20 cellular contexts compared by ENCODE assay signal in genomic region chr10:86512137-86512536, GRCh38. TPM values are rescaled to one million over a fixed set of nuclear protein-coding genes. Genes with fewer than 3 reads are reported as not detected.
A peak's percentile ranks its signal among the peaks of the same experiment; 100 is the strongest.
DNase-seq lines count a peak whose midpoint lies in the region; ATAC-seq and TF ChIP-seq lines count a peak whose summit lies in the region.
"Had no signal": no experiment of that assay in that cellular context is flagged by ENCODE, and none has a peak within 500 bp of the region (broad histone marks: within the 10 kb centered on the region; RNA-seq: fewer than 3 reads in every experiment).

No MANE protein-coding gene starts in this region.

- ATAC-seq in activated CD8-positive, alpha-beta T cell treated with anti-CD3 and anti-CD28 coated beads for 36 hours, result no peak
- ATAC-seq in activated CD8-positive, alpha-beta T cell treated with anti-CD3 and anti-CD28 coated beads, Interleukin-2, amount 10 ng/mL, durations not matched to agents 7 days and 5 days, result no peak
- ATAC-seq in GM23338, result no peak
- no peak for ATAC-seq in memory B cell (ENCODE audit: low read depth)
- ATAC-seq in HG02763 (IDR thresholded peaks at IDR 0.05; ENCODE audit: unreplicated experiment), result no peak
- no peak for ATAC-seq in HG02981 (IDR thresholded peaks at IDR 0.05; ENCODE audit: unreplicated experiment)
- ATAC-seq: left lung had no signal

- no TSS peak for BruUV-seq in OCI-LY7 (replicated peaks; lab: Mats Ljungman, UMichigan)

- H3K9me2 ChIP-seq in GM23338 (ENCODE audit: insufficient read depth) (no peaks in the 10 kb centered on the region), OCI-LY7 (ENCODE audit: insufficient read depth, low read length) (no peaks in the 10 kb centered on the region)

- H4K20me1 ChIP-seq in GM23338 (replicated peaks; ENCODE audit: insufficient read depth) (peaks cover 47% of the 10 kb centered on the region), OCI-LY7 (ENCODE audit: insufficient read depth, low read length) (peaks cover 34% of the 10 kb centered on the region)

- H3K79me2 ChIP-seq in GM23338 (replicated peaks; ENCODE audit: insufficient read depth) (peaks cover 100% of the 10 kb centered on the region), OCI-LY7 (ENCODE audit: insufficient read depth, low read depth, low read length) (peaks cover 100% of the 10 kb centered on the region)

- H3K9me3 Mint-ChIP-seq in activated CD8-positive, alpha-beta T cell treated with anti-CD3 and anti-CD28 coated beads for 36 hours, result no peaks in the 10 kb centered on the region
- no peaks in the 10 kb centered on the region for H3K9me3 Mint-ChIP-seq in activated CD8-positive, alpha-beta T cell treated with anti-CD3 and anti-CD28 coated beads, Interleukin-2, amount 10 ng/mL, durations not matched to agents 7 days and 5 days (ENCODE audit: insufficient read depth)
- H3K9me3 Mint-ChIP-seq in GM23338 (no peaks in the 10 kb centered on the region), memory B cell (no peaks in the 10 kb centered on the region)
- H3K9me3 Mint-ChIP-seq: activated naive CD4-positive, alpha-beta T cell treated with anti-CD3 and anti-CD28 coated beads for 36 hours; central memory CD8-positive, alpha-beta T cell; IgD-negative memory B cell; immature natural killer cell; neural crest cell had no signal

- intact Hi-C loops in activated CD8-positive, alpha-beta T cell treated with anti-CD3 and anti-CD28 coated beads for 36 hours (cut with micrococcal nuclease), result no loop called here
- intact Hi-C loops in OCI-LY7 (cut with micrococcal nuclease; ENCODE audit: unreplicated experiment), result no loop called here

- no peak overlapping the region for H3K4me3 ChIP-seq in GM23338
- H3K4me3 ChIP-seq in OCI-LY7 (ENCODE audit: low read depth, low read length, poor library complexity, severe bottlenecking), result peak overlapping the region; percentile 13
- H3K4me3 ChIP-seq: ascending aorta, left lung, MG63, prostate gland had no signal

- H3K27ac ChIP-seq in GM23338 (ENCODE audit: low read depth) (no peak overlapping the region), OCI-LY7 (ENCODE audit: low read depth, low read length, poor library complexity, severe bottlenecking) (peak overlapping the region; percentile 39)
- H3K27ac ChIP-seq: ascending aorta, left lung, prostate gland had no signal

- H3K9me3 ChIP-seq in OCI-LY7 (ENCODE audit: low read length), result no peaks in the 10 kb centered on the region
- H3K9me3 ChIP-seq: ascending aorta, left lung, MG63, prostate gland had no signal

- H3K4me2 ChIP-seq in GM23338 (peak overlapping the region; percentile 10; the same call in 1 of the 2 replicates), OCI-LY7 (ENCODE audit: low read length) (peak overlapping the region; percentile 60)

- CTCF ChIA-PET in activated CD8-positive, alpha-beta T cell treated with anti-CD3 and anti-CD28 coated beads for 36 hours (lab: Charles Lee), result no interaction called here
- CTCF ChIA-PET in activated CD8-positive, alpha-beta T cell treated with anti-CD3 and anti-CD28 coated beads, Interleukin-2, amount 10 ng/mL, durations not matched to agents 7 days and 5 days (lab: Charles Lee), result interaction anchor here (1.7 kb wide), 1 partner anchor 112 kb away, joined by 5 read pairs; no protein-coding TSS in a partner anchor
- CTCF ChIA-PET in OCI-LY7 (lab: Charles Lee; ENCODE audit: unreplicated experiment), result no interaction called here

- H3K36me3 Mint-ChIP-seq in activated CD8-positive, alpha-beta T cell treated with anti-CD3 and anti-CD28 coated beads for 36 hours (ENCODE audit: low read depth), result peaks cover 49% of the 10 kb centered on the region
- peaks cover 43% of the 10 kb centered on the region for H3K36me3 Mint-ChIP-seq in activated CD8-positive, alpha-beta T cell treated with anti-CD3 and anti-CD28 coated beads, Interleukin-2, amount 10 ng/mL, durations not matched to agents 7 days and 5 days (ENCODE audit: low read depth)
- peaks cover 34% of the 10 kb centered on the region for H3K36me3 Mint-ChIP-seq in GM23338 (ENCODE audit: low read depth)
- H3K36me3 Mint-ChIP-seq in memory B cell, result peaks cover 15% of the 10 kb centered on the region

- H3K4me1 ChIP-seq in GM23338 (ENCODE audit: insufficient read depth), result peaks cover 9% of the 10 kb centered on the region
- peaks cover 74% of the 10 kb centered on the region for H3K4me1 ChIP-seq in OCI-LY7 (ENCODE audit: insufficient read depth, low read length, poor library complexity, severe bottlenecking)

- H3K36me3 ChIP-seq in GM23338 (ENCODE audit: insufficient read depth), result peaks cover 1% of the 10 kb centered on the region; the same call in 1 of the 2 replicates
- H3K36me3 ChIP-seq in OCI-LY7 (ENCODE audit: insufficient read depth, low read length), result peaks cover 94% of the 10 kb centered on the region
- H3K36me3 ChIP-seq: prostate gland had no signal

- POLR2A ChIA-PET in activated CD8-positive, alpha-beta T cell treated with anti-CD3 and anti-CD28 coated beads for 36 hours (lab: Charles Lee), result interaction anchor here (0.7 kb wide), 1 partner anchor 64 kb away, joined by 3 read pairs; no protein-coding TSS in a partner anchor
- POLR2A ChIA-PET in activated CD8-positive, alpha-beta T cell treated with anti-CD3 and anti-CD28 coated beads, Interleukin-2, amount 10 ng/mL, durations not matched to agents 7 days and 5 days (lab: Charles Lee), result no interaction called here
- POLR2A ChIA-PET in OCI-LY7 (lab: Charles Lee), result interaction anchor here (0.7 to 1.1 kb wide), 3 partner anchors 9 to 241 kb away, joined by 3 to 8 read pairs (median 4); partner anchors contain the start of gene WAPL

- peak overlapping the region; percentile 50 for H3K27ac Mint-ChIP-seq in activated CD8-positive, alpha-beta T cell treated with anti-CD3 and anti-CD28 coated beads for 36 hours
- no peak overlapping the region for H3K27ac Mint-ChIP-seq in activated CD8-positive, alpha-beta T cell treated with anti-CD3 and anti-CD28 coated beads, Interleukin-2, amount 10 ng/mL, durations not matched to agents 7 days and 5 days
- H3K27ac Mint-ChIP-seq in GM23338, result peak overlapping the region; percentile 53; the same call in 1 of the 2 replicates
- peak overlapping the region; percentile 24 for H3K27ac Mint-ChIP-seq in memory B cell
- H3K27ac Mint-ChIP-seq: activated naive CD4-positive, alpha-beta T cell treated with anti-CD3 and anti-CD28 coated beads for 36 hours; IgD-negative memory B cell had no signal

- no peaks in the 10 kb centered on the region for H3K27me3 Mint-ChIP-seq in activated CD8-positive, alpha-beta T cell treated with anti-CD3 and anti-CD28 coated beads for 36 hours
- no peaks in the 10 kb centered on the region for H3K27me3 Mint-ChIP-seq in activated CD8-positive, alpha-beta T cell treated with anti-CD3 and anti-CD28 coated beads, Interleukin-2, amount 10 ng/mL, durations not matched to agents 7 days and 5 days (ENCODE audit: low read depth)
- H3K27me3 Mint-ChIP-seq in GM23338 (ENCODE audit: insufficient read depth, low read depth, poor library complexity), result no peaks in the 10 kb centered on the region
- no peaks in the 10 kb centered on the region for H3K27me3 Mint-ChIP-seq in memory B cell
- H3K27me3 Mint-ChIP-seq: central memory CD8-positive, alpha-beta T cell; IgD-negative memory B cell had no signal

- H3K4me1 Mint-ChIP-seq in activated CD8-positive, alpha-beta T cell treated with anti-CD3 and anti-CD28 coated beads for 36 hours (ENCODE audit: low read depth), result peaks cover 50% of the 10 kb centered on the region
- H3K4me1 Mint-ChIP-seq in activated CD8-positive, alpha-beta T cell treated with anti-CD3 and anti-CD28 coated beads, Interleukin-2, amount 10 ng/mL, durations not matched to agents 7 days and 5 days (ENCODE audit: low read depth), result peaks cover 38% of the 10 kb centered on the region
- H3K4me1 Mint-ChIP-seq in GM23338, result peaks cover 16% of the 10 kb centered on the region
- H3K4me1 Mint-ChIP-seq in memory B cell, result peaks cover 27% of the 10 kb centered on the region

- no peaks in the 10 kb centered on the region for H3K27me3 ChIP-seq in GM23338 (ENCODE audit: insufficient read depth)
- H3K27me3 ChIP-seq: ascending aorta, left lung, MG63 had no signal

- no peaks in the 10 kb centered on the region for H3F3A ChIP-seq in GM23338 (replicated peaks; ENCODE audit: low read depth)

- H2AFZ ChIP-seq in GM23338, result no peak overlapping the region
- H2AFZ ChIP-seq in OCI-LY7 (ENCODE audit: low read length), result no peak overlapping the region

- H3K4me3 Mint-ChIP-seq in activated CD8-positive, alpha-beta T cell treated with anti-CD3 and anti-CD28 coated beads for 36 hours, result no peak overlapping the region
- no peak overlapping the region for H3K4me3 Mint-ChIP-seq in activated CD8-positive, alpha-beta T cell treated with anti-CD3 and anti-CD28 coated beads, Interleukin-2, amount 10 ng/mL, durations not matched to agents 7 days and 5 days
- no peak overlapping the region for H3K4me3 Mint-ChIP-seq in GM23338
- H3K4me3 Mint-ChIP-seq in memory B cell, result no peak overlapping the region
- H3K4me3 Mint-ChIP-seq: activated naive CD4-positive, alpha-beta T cell treated with anti-CD3 and anti-CD28 coated beads for 36 hours; neural crest cell had no signal

- no peak for DNase-seq in activated CD8-positive, alpha-beta T cell treated with anti-CD3 and anti-CD28 coated beads for 36 hours
- no peak for DNase-seq in activated CD8-positive, alpha-beta T cell treated with anti-CD3 and anti-CD28 coated beads, Interleukin-2, amount 10 ng/mL, durations not matched to agents 7 days and 5 days
- DNase-seq in GM23338 (ENCODE audit: low spot score), result no peak
- no peak for DNase-seq in OCI-LY7 (ENCODE audit: low spot score)
- DNase-seq in memory B cell (ENCODE audit: low spot score in 2 of 2), result no peak
- no peak for DNase-seq in NCI-H1930 (lab: John Stamatoyannopoulos, UW)
- DNase-seq: activated CD4-positive, alpha-beta T cell treated with anti-CD3 and anti-CD28 coated beads, Interleukin-2, amount 50 U/mL, for 4 hours; activated naive CD4-positive, alpha-beta T cell treated with anti-CD3 and anti-CD28 coated beads for 36 hours; foreskin fibroblast; immature natural killer cell; left lung; MG63; NCI-H1436 treated with DMSO at 0.1 percent for 48 hours had no signal

- no peak for TF ChIP-seq CTCF in activated CD8-positive, alpha-beta T cell treated with anti-CD3 and anti-CD28 coated beads for 36 hours (IDR thresholded peaks at IDR 0.05)
- TF ChIP-seq CTCF in GM23338 (conservative IDR thresholded peaks at IDR 0.05; ENCODE audit: low read depth in 2 of 2) (no peak), OCI-LY7 (conservative IDR thresholded peaks at IDR 0.05; ENCODE audit: low read length) (no peak)

TF ChIP-seq in GM23338, 12 proteins besides CTCF, POLR2A, EP300 and RAD21 (continues in another document):
- TF ChIP-seq JUNB (IDR thresholded peaks at IDR 0.05; ENCODE audit: unreplicated experiment) (no peak), POLR2AphosphoS5 (IDR thresholded peaks at IDR 0.05; ENCODE audit: low read depth) (no peak)

RNA-seq across cellular contexts. Expression of gene WAPL, which starts 9.5 kb away (rescaled TPM):
- 10 to 100 TPM; 40.9 to 42.0 TPM for total RNA-seq in activated CD8-positive, alpha-beta T cell treated with anti-CD3 and anti-CD28 coated beads for 36 hours
- 10 to 100 TPM; 49.6 to 50.7 TPM for total RNA-seq in activated CD8-positive, alpha-beta T cell treated with anti-CD3 and anti-CD28 coated beads, Interleukin-2, amount 10 ng/mL, durations not matched to agents 7 days and 5 days
- 60.8 and 67.9 TPM in 2 replicates for total RNA-seq in GM23338 (2014; rRNA removed; shearing (Covaris generic))
- 23.6 and 25.2 TPM in 2 replicates for polyA plus RNA-seq in GM23338 (2016; fragmentation: Nextera tagmentation; extraction: Ambion mirVana)
- total RNA-seq in OCI-LY7 (2014; rRNA removed; shearing (Covaris generic)), result 51.1 and 56.6 TPM in 2 replicates
- 68.7 and 75.7 TPM in 2 replicates for total RNA-seq in OCI-LY7 (2022)
